Comparison of ENCODE assay signal across 7 cellular contexts in the genomic region with DNA sequence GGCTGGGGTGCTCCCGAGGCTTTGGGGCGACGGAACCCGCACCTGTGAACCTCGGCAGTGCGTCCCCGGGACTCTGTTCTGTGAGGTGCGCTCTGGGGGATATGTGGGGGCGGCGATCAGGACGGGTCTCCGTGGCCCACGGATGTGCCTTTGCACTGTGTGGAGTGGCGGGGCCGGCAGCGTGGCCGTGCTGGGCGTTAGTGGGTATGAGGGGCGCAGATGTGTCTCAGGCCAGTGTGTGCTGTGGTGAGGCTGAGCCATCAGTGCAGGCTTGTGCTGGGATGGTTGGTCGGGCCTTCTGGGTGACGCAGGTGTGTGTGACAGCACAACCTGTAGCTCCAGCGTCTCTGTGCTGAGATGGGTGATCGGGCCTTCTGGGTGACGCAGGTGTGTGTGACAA. TPM values are rescaled to one million over a fixed set of nuclear protein-coding genes. Genes with fewer than 3 reads are reported as not detected.
DNase-seq lines count a peak whose midpoint lies in the region; ATAC-seq and TF ChIP-seq lines count a peak whose summit lies in the region.

No MANE protein-coding gene starts in this region.

- peaks cover 30% of the 10 kb centered on the region for H3K36me3 Mint-ChIP-seq in activated naive CD8-positive, alpha-beta T cell treated with anti-CD3 and anti-CD28 coated beads, Interleukin-2, amount 10 ng/mL, durations not matched to agents 7 days and 5 days
- peaks cover 33% of the 10 kb centered on the region for H3K36me3 Mint-ChIP-seq in neural progenitor cell

- no peak for TF ChIP-seq CTCF in suprapubic skin (IDR thresholded peaks at IDR 0.05)
- no peak for TF ChIP-seq CTCF in neural progenitor cell (IDR thresholded peaks at IDR 0.05)

- no peaks in the 10 kb centered on the region for H3K4me1 ChIP-seq in iPS-20b (ENCODE audit: insufficient read depth, low read length)
- peaks cover 8% of the 10 kb centered on the region for H3K4me1 ChIP-seq in suprapubic skin
- no peaks in the 10 kb centered on the region for H3K4me1 ChIP-seq in neural progenitor cell

- H3K4me3 Mint-ChIP-seq in activated naive CD8-positive, alpha-beta T cell treated with anti-CD3 and anti-CD28 coated beads, Interleukin-2, amount 10 ng/mL, durations not matched to agents 7 days and 5 days = peak overlapping the region; percentile 90
- no peak overlapping the region for H3K4me3 Mint-ChIP-seq in neural progenitor cell

- H3K36me3 ChIP-seq in iPS-20b (ENCODE audit: insufficient read depth, low read depth, low read length) (peaks cover 40% of the 10 kb centered on the region), suprapubic skin (peaks cover under 1% of the 10 kb centered on the region), neural progenitor cell (peaks cover 6% of the 10 kb centered on the region)

- no peaks in the 10 kb centered on the region for H3K27me3 ChIP-seq in iPS-20b (ENCODE audit: insufficient read depth, low read length)
- H3K27me3 ChIP-seq in suprapubic skin = no peaks in the 10 kb centered on the region
- no peaks in the 10 kb centered on the region for H3K27me3 ChIP-seq in neural progenitor cell

- no peak overlapping the region for H3K4me2 ChIP-seq in neural progenitor cell

- no peak for DNase-seq in activated naive CD8-positive, alpha-beta T cell treated with anti-CD3 and anti-CD28 coated beads, Interleukin-2, amount 10 ng/mL, durations not matched to agents 7 days and 5 days
- DNase-seq in suprapubic skin (ENCODE audit: low spot score in 2 of 2) (no peak), neural progenitor cell (ENCODE audit: low spot score) (no peak)
- no peak for DNase-seq in activated CD4-positive, alpha-beta T cell treated with anti-CD3 and anti-CD28 coated beads for 4 hours

- no peak overlapping the region for H3K27ac ChIP-seq in iPS-20b (ENCODE audit: low read length)
- peak overlapping the region; percentile 81 for H3K27ac ChIP-seq in suprapubic skin
- H3K27ac ChIP-seq in neural progenitor cell = no peak overlapping the region

- peaks cover 5% of the 10 kb centered on the region for H3K9me3 Mint-ChIP-seq in activated naive CD8-positive, alpha-beta T cell treated with anti-CD3 and anti-CD28 coated beads, Interleukin-2, amount 10 ng/mL, durations not matched to agents 7 days and 5 days
- peaks cover 2% of the 10 kb centered on the region for H3K9me3 Mint-ChIP-seq in neural progenitor cell

- H3K79me2 ChIP-seq in neural progenitor cell (ENCODE audit: low read depth) = peaks cover 5% of the 10 kb centered on the region

- no peaks in the 10 kb centered on the region for H3K27me3 Mint-ChIP-seq in activated naive CD8-positive, alpha-beta T cell treated with anti-CD3 and anti-CD28 coated beads, Interleukin-2, amount 10 ng/mL, durations not matched to agents 7 days and 5 days
- H3K27me3 Mint-ChIP-seq in neural progenitor cell (ENCODE audit: insufficient read depth, low read depth) = no peaks in the 10 kb centered on the region

- H3K4me1 Mint-ChIP-seq in activated naive CD8-positive, alpha-beta T cell treated with anti-CD3 and anti-CD28 coated beads, Interleukin-2, amount 10 ng/mL, durations not matched to agents 7 days and 5 days = peaks cover 3% of the 10 kb centered on the region
- H3K4me1 Mint-ChIP-seq in neural progenitor cell = no peaks in the 10 kb centered on the region

- ATAC-seq in HG03108 (IDR thresholded peaks at IDR 0.05; ENCODE audit: unreplicated experiment) (peak; percentile 10), HG03342 (IDR thresholded peaks at IDR 0.05; ENCODE audit: unreplicated experiment) (no peak)
- peak; percentile 14 for ATAC-seq in activated naive CD8-positive, alpha-beta T cell treated with anti-CD3 and anti-CD28 coated beads, Interleukin-2, amount 10 ng/mL, durations not matched to agents 7 days and 5 days (ENCODE audit: low read depth)

- peak overlapping the region; percentile 93 for H3K27ac Mint-ChIP-seq in activated naive CD8-positive, alpha-beta T cell treated with anti-CD3 and anti-CD28 coated beads, Interleukin-2, amount 10 ng/mL, durations not matched to agents 7 days and 5 days
- no peak overlapping the region for H3K27ac Mint-ChIP-seq in neural progenitor cell

- POLR2A ChIA-PET in activated naive CD8-positive, alpha-beta T cell treated with anti-CD3 and anti-CD28 coated beads, Interleukin-2, amount 10 ng/mL, durations not matched to agents 7 days and 5 days (lab: Charles Lee) = interaction anchor here (0.7 to 1.3 kb wide), 2 partner anchors 18 to 34 kb away, joined by 3 to 5 read pairs; no protein-coding TSS in a partner anchor

- peak overlapping the region; percentile 61; the same call in 1 of the 2 replicates for H3K9ac ChIP-seq in iPS-20b (ENCODE audit: low read depth, low read length)
- H3K9ac ChIP-seq in neural progenitor cell = no peak overlapping the region

- TF ChIP-seq EP300 in suprapubic skin (IDR thresholded peaks at IDR 0.05) = no peak

- peaks cover 14% of the 10 kb centered on the region for H3F3A ChIP-seq in neural progenitor cell (ENCODE audit: low read depth)

- peak overlapping the region; percentile 65; the same call in 1 of the 2 replicates for H3K4me3 ChIP-seq in iPS-20b (ENCODE audit: low read length)
- peak overlapping the region; percentile 60 for H3K4me3 ChIP-seq in suprapubic skin
- H3K4me3 ChIP-seq in neural progenitor cell = no peak overlapping the region

- peaks cover 11% of the 10 kb centered on the region for H3K9me3 ChIP-seq in iPS-20b (ENCODE audit: insufficient read depth, low read depth, low read length)
- no peaks in the 10 kb centered on the region for H3K9me3 ChIP-seq in suprapubic skin
- no peaks in the 10 kb centered on the region for H3K9me3 ChIP-seq in neural progenitor cell (ENCODE audit: low read depth)

- no peak overlapping the region for H2AFZ ChIP-seq in neural progenitor cell (replicated peaks)

- 67% methylated on average over 4 of the region's 24 CpGs for WGBS in suprapubic skin

- no peak for TF ChIP-seq POLR2A in suprapubic skin (IDR thresholded peaks at IDR 0.05)

- no peaks in the 10 kb centered on the region for H4K20me1 ChIP-seq in neural progenitor cell (ENCODE audit: low read depth)

RNA-seq across cellular contexts. Expression of a gene that starts 16.9 kb away (rescaled TPM):
- total RNA-seq in activated naive CD8-positive, alpha-beta T cell treated with anti-CD3 and anti-CD28 coated beads, Interleukin-2, amount 10 ng/mL, durations not matched to agents 7 days and 5 days = 10 to 100 TPM; 27.5 to 29.8 TPM
- total RNA-seq in suprapubic skin = 10 to 100 TPM; 20.5 to 41.1 (median 27.8) TPM
- total RNA-seq in neural progenitor cell (ENCODE audit: low replicate concordance) = 44.2 and 68.5 TPM in 2 replicates
